In the genomic region with DNA sequence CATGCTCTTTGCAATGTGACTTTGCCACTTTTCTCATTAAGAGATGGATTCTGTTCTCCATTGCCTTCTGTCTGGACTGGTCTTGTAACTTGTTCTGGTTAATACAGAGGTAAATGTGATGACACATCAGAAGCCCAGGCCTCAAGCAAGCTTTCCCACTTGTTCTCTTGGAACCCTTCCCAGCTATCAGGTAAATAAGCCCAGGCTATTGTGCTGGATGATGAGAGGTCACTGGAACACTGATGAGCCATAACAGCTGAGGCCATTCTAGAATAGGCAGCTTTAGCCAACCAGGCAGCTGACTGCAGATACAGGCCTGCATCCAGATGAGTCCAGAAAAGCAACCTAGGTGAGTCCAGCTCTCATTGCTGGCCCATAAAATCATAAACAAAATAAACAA, we compare ENCODE assay signal across 16 cellular contexts.
A peak's percentile ranks its signal among the peaks of the same experiment; 100 is the strongest.
DNase-seq lines count a peak whose midpoint lies in the region; ATAC-seq and TF ChIP-seq lines count a peak whose summit lies in the region.
"Had no signal": no experiment of that assay in that cellular context is flagged by ENCODE, and none has a peak within 500 bp of the region (broad histone marks: within the 10 kb centered on the region; RNA-seq: fewer than 3 reads in every experiment).

No MANE protein-coding gene starts in this region.

- no peak for TF ChIP-seq CTCF in astrocyte of the cerebellum (IDR thresholded peaks at IDR 0.05; ENCODE audit: low read depth, low read length, missing control alignments)

- in situ Hi-C loops in astrocyte of the cerebellum (cut with HindIII; ENCODE audit: low sequenced_read_pairs): no loop called here

- no peak for ATAC-seq in GM18502 (IDR thresholded peaks at IDR 0.05; ENCODE audit: poor library complexity, unreplicated experiment)
- ATAC-seq in GM18498 (IDR thresholded peaks at IDR 0.05; ENCODE audit: unreplicated experiment): no peak
- ATAC-seq: stimulated activated naive CD8-positive, alpha-beta T cell treated with anti-CD3 and anti-CD28 coated beads, Interleukin-15, Interleukin-2, amounts not matched to agents 100 U/mL and 50 U/mL, for 24 hours; upper lobe of right lung had no signal

- H3K4me3 ChIP-seq in astrocyte of the cerebellum (ENCODE audit: low read depth, low read length): no peak overlapping the region
- H3K4me3 ChIP-seq: cardiac muscle cell, MG63, upper lobe of right lung had no signal

- DNase-seq in DMS79 treated with DMSO at 0.1 percent for 48 hours (lab: John Stamatoyannopoulos, UW) (peak; percentile 51), NCI-H2107 (lab: John Stamatoyannopoulos, UW) (peak; percentile 24), astrocyte of the cerebellum (ENCODE audit: low read depth) (peak; percentile 31), kidney tubule cell (ENCODE audit: low spot score) (peak; percentile 76), GF-D8 (lab: John Stamatoyannopoulos, UW) (no peak), NCI-H526 (lab: John Stamatoyannopoulos, UW) (no peak)
- DNase-seq: activated B cell treated with CpG ODN at 0.5 μM for 24 hours; activated naive CD4-positive, alpha-beta T cell treated with anti-CD3 and anti-CD28 coated beads for 36 hours; islet precursor cell; MG63; NCI-H524 treated with DMSO at 0.1 percent for 48 hours; stimulated activated naive CD8-positive, alpha-beta T cell treated with anti-CD3 and anti-CD28 coated beads, Interleukin-15, Interleukin-2, amounts not matched to agents 100 U/mL and 50 U/mL, for 24 hours; upper lobe of right lung had no signal

Comparison
In these comparisons a context has a peak if more than half of its experiments do, and no peak if none do; other contexts are left out.
1. DNase-seq: peak in DMS79 treated with DMSO at 0.1 percent for 48 hours (single experiment), NCI-H2107 (single experiment), astrocyte of the cerebellum (single experiment) and kidney tubule cell (single experiment); none in GF-D8 (single experiment) and NCI-H526 (0 of 2).